In genomic region chr3:177934001-177934891, GRCh38 we compare ENCODE assay signal across 8 cellular contexts.
DNase-seq lines count a peak whose midpoint lies in the region; ATAC-seq and TF ChIP-seq lines count a peak whose summit lies in the region.

No MANE protein-coding gene starts in this region.

- intact Hi-C loops in lower lobe of right lung (cut with DNase I): no loop called here

- H3K4me1 ChIP-seq in lower lobe of right lung: no peaks in the 10 kb centered on the region

- TF ChIP-seq CTCF in brain (conservative IDR thresholded peaks at IDR 0.05) (no peak), lower lobe of right lung (IDR thresholded peaks at IDR 0.05) (no peak), GM13977 (IDR thresholded peaks at IDR 0.05; ENCODE audit: extremely low read depth, insufficient read depth, missing control alignments) (no peak)

- peaks cover 0 to 6% (median 0%) of the 10 kb centered on the region in 5 experiments for H3K9me3 Mint-ChIP-seq in brain

- peaks cover 60% of the 10 kb centered on the region for H3K4me1 Mint-ChIP-seq in brain

- peak overlapping the region in 4 of 5 experiments; percentile 6 to 91 (median 44) for H3K27ac Mint-ChIP-seq in brain

- no peak overlapping the region for H3K4me3 Mint-ChIP-seq in brain

- no peak overlapping the region for H3K27ac ChIP-seq in lower lobe of right lung

- no peaks in the 10 kb centered on the region for H3K27me3 ChIP-seq in lower lobe of right lung (ENCODE audit: low read depth)

- ATAC-seq in lower lobe of right lung: peak; percentile 43 to 47

- H3K36me3 ChIP-seq in lower lobe of right lung: no peaks in the 10 kb centered on the region

- H3K9me3 ChIP-seq in lower lobe of right lung: no peaks in the 10 kb centered on the region

- DNase-seq in AG08396 (ENCODE audit: low spot score) (peak; percentile 31), HS-5 (ENCODE audit: low read depth) (peak; percentile 39), lower lobe of right lung (peak; percentile 41), GM13977 (ENCODE audit: low spot score) (no peak), NCI-H146 treated with DMSO at 0.1 percent for 48 hours (lab: John Stamatoyannopoulos, UW; ENCODE audit: unreplicated experiment) (no peak), DMS153 treated with DMSO at 0.1 percent for 48 hours (lab: John Stamatoyannopoulos, UW; ENCODE audit: unreplicated experiment) (no peak)
- DNase-seq in central memory CD4-positive, alpha-beta T cell: no peak

- H3K4me3 ChIP-seq in lower lobe of right lung: no peak overlapping the region

- H3K36me3 Mint-ChIP-seq in brain: no peaks in the 10 kb centered on the region

- H3K27me3 Mint-ChIP-seq in brain: no peaks in the 10 kb centered on the region

- in situ Hi-C loops in GM13977 (cut with MboI; ENCODE audit: low pct_unique_long_range_greater_than_20kb, low sequenced_read_pairs, unreplicated experiment): no loop called here

Comparison
In these comparisons a context has a peak if more than half of its experiments do, and no peak if none do; other contexts are left out.
1. DNase-seq: peak in AG08396 (single experiment), HS-5 (single experiment) and lower lobe of right lung (single experiment); none in central memory CD4-positive, alpha-beta T cell (single experiment), GM13977 (single experiment), NCI-H146 treated with DMSO at 0.1 percent for 48 hours (single experiment) and DMS153 treated with DMSO at 0.1 percent for 48 hours (single experiment).